31 cellular contexts compared by ENCODE assay signal in the genomic region with DNA sequence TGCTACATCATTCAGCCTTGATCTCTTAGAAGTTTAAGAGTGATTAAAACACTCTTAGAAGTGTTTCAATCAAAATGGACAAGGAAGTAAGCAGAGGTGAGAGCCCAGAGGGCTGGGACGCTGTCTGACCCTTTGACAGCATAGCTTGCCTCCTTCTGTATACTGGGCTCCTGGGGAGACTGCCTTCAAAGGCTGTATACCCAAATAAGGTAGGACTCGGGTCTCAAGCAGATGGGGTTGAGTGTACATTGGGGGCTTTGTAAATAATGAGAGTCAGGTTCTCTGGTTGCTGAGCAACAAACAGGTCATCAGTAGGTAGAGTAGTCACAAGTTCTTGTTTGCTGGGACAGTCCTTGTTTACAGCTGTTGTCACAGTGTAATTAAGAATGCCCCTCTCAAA.
"Had no signal": no experiment of that assay in that cellular context is flagged by ENCODE, and none has a peak within 500 bp of the region (broad histone marks: within the 10 kb centered on the region; RNA-seq: fewer than 3 reads in every experiment).

No MANE protein-coding gene starts in this region.

- DNase-seq: activated CD4-positive, alpha-beta T cell treated with anti-CD3 and anti-CD28 coated beads, Interleukin-2, amount 10 ng/mL, durations not matched to agents 24 days and 14 days; activated CD4-positive, alpha-beta T cell treated with anti-CD3 and anti-CD28 coated beads, Interleukin-2, amount 50 U/mL, for 4 hours; activated CD8-positive, alpha-beta T cell treated with anti-CD3 and anti-CD28 coated beads for 36 hours; activated effector memory CD4-positive, alpha-beta T cell treated with anti-CD3 and anti-CD28 coated beads, Interleukin-2, amount 50 U/mL, for 16 hours; activated naive CD4-positive, alpha-beta T cell; activated naive CD4-positive, alpha-beta T cell treated with anti-CD3 and anti-CD28 coated beads, Interleukin-2, amount 50 U/mL, for 16 hours; activated naive CD8-positive, alpha-beta T cell treated with anti-CD3 and anti-CD28 coated beads for 36 hours; activated T-cell treated with anti-CD3 and anti-CD28 coated beads, Interleukin-2, amount 50 U/mL, for 1 hour; activated T-cell treated with anti-CD3 and anti-CD28 coated beads, Interleukin-2, amount 50 U/mL, for 72 hours; amniotic stem cell; aorta; cerebellar nuclear complex; NCI-H1092 treated with DMSO at 0.1 percent for 48 hours; NCI-H1417; NCI-H146; NCI-H187; NCI-H2029 treated with DMSO at 0.1 percent for 48 hours; NCI-H2107; NCI-H510A; NCI-H526 treated with DMSO at 0.1 percent for 48 hours; RPMI8226; SIG-M5; SW 1271; T-helper 1 cell; T-helper 2 cell; T1000; WERI-Rb-1 had no signal

- H3K9me3 ChIP-seq: breast epithelium had no signal

- H3K27ac ChIP-seq: breast epithelium, WERI-Rb-1 had no signal

- H3K36me3 ChIP-seq: breast epithelium, WERI-Rb-1 had no signal

- H3K4me3 ChIP-seq: breast epithelium, K562 had no signal

- H3K27me3 ChIP-seq: breast epithelium had no signal

- ATAC-seq: activated CD8-positive, alpha-beta T cell treated with anti-CD3 and anti-CD28 coated beads for 36 hours; activated T-cell treated with anti-CD3 and anti-CD28 coated beads, Interleukin-2, amount 50 U/mL, for 72 hours; activated T-helper 17 cell treated with anti-CD3 and anti-CD28 coated beads, Interleukin-2, amount 50 U/mL, for 72 hours; K562; Panc1 had no signal

- H3K4me1 ChIP-seq: breast epithelium had no signal
